ENCODE assay signal across 25 cellular contexts in genomic region chr6:24242924-24243323, GRCh38.
"Had no signal": no experiment of that assay in that cellular context is flagged by ENCODE, and none has a peak within 500 bp of the region (broad histone marks: within the 10 kb centered on the region; RNA-seq: fewer than 3 reads in every experiment).

No MANE protein-coding gene starts in this region.

- H3K36me3 ChIP-seq: stomach, suprapubic skin, thoracic aorta, tibial artery, tibial nerve, transverse colon, upper lobe of left lung, upper lobe of right lung, uterus, vagina had no signal

- H3K27ac ChIP-seq: stomach, suprapubic skin, testis, thoracic aorta, tibial artery, tibial nerve, transverse colon, upper lobe of left lung, upper lobe of right lung, uterus, vagina had no signal

- H3K4me3 ChIP-seq: stomach, suprapubic skin, testis, thoracic aorta, tibial artery, tibial nerve, transverse colon, upper lobe of left lung, upper lobe of right lung, uterus, vagina had no signal

- H3K4me1 ChIP-seq: suprapubic skin, testis, tibial artery, tibial nerve, upper lobe of right lung, uterus, vagina had no signal

- ATAC-seq: stimulated activated effector memory CD8-positive, alpha-beta T cell treated with anti-CD3 and anti-CD28 coated beads, Interleukin-12 subunit alpha, Interleukin-12 subunit beta, amount 100 ng/mL, for 72 hours; stimulated activated memory B cell treated with anti-CD40 and anti-IgM and Interleukin-4, amounts not matched to agents 10 μg/mL and 1 μg/mL and 100 μg/mL, for 72 hours; stimulated activated naive B cell treated with anti-CD40 and anti-IgM and Interleukin-4, amounts not matched to agents 10 μg/mL and 1 μg/mL and 100 μg/mL, for 72 hours; stimulated activated naive CD8-positive, alpha-beta T cell treated with anti-CD3 and anti-CD28 coated beads, Interleukin-15, amount 100 ng/mL, for 72 hours; stimulated activated naive CD8-positive, alpha-beta T cell treated with anti-CD3 and anti-CD28 coated beads, Interleukin-15, Interleukin-2, amounts not matched to agents 100 U/mL and 50 U/mL, for 24 hours; upper lobe of right lung had no signal

- DNase-seq: stimulated activated CD4-positive, alpha-beta T cell treated with anti-CD3 and anti-CD28 coated beads, Interleukin-2, amount 100 ng/mL, for 48 hours; stimulated activated CD4-positive, alpha-beta T cell treated with anti-CD3 and anti-CD28 coated beads, Interleukin-4, amount 100 ng/mL, for 1 hour; stimulated activated CD4-positive, alpha-beta T cell treated with anti-CD3 and anti-CD28 coated beads, Interleukin-4, amount 100 ng/mL, for 24 hours; stimulated activated CD4-positive, alpha-beta T cell treated with anti-CD3 and anti-CD28 coated beads, Interleukin-4, amount 100 ng/mL, for 4 hours; stimulated activated CD8-positive, alpha-beta memory T cell treated with anti-CD3 and anti-CD28 coated beads, Interleukin-4, amount 100 ng/mL, for 48 hours; stimulated activated naive B cell treated with anti-CD40 and anti-IgM and Interleukin-4, amounts not matched to agents 10 μg/mL and 1 μg/mL and 100 μg/mL, for 72 hours; stimulated activated naive CD4-positive, alpha-beta T cell; stimulated activated naive CD4-positive, alpha-beta T cell treated with Interleukin-2 at 50 U/mL for 16 hours; stimulated activated naive CD8-positive, alpha-beta T cell treated with anti-CD3 and anti-CD28 coated beads, Interleukin-15, amount 100 ng/mL, for 72 hours; stimulated activated naive CD8-positive, alpha-beta T cell treated with anti-CD3 and anti-CD28 coated beads, Interleukin-15, Interleukin-2, amounts not matched to agents 100 U/mL and 50 U/mL, for 24 hours; stomach; substantia nigra; testis; tibial artery; transverse colon; trophoblast cell; upper lobe of left lung; upper lobe of right lung; uterus had no signal

- H3K27me3 ChIP-seq: stomach, suprapubic skin, testis, tibial artery, tibial nerve, transverse colon, upper lobe of left lung, upper lobe of right lung, uterus, vagina had no signal

- H3K9me3 ChIP-seq: stomach, suprapubic skin, testis, thoracic aorta, tibial artery, tibial nerve, transverse colon, upper lobe of left lung, upper lobe of right lung, uterus, vagina had no signal
